ENCODE assay signal across 11 cellular contexts in genomic region chr5:141855265-141856029, GRCh38. TPM values are rescaled to one million over a fixed set of nuclear protein-coding genes. Genes with fewer than 3 reads are reported as not detected.
A peak's percentile ranks its signal among the peaks of the same experiment; 100 is the strongest.
DNase-seq lines count a peak whose midpoint lies in the region; ATAC-seq and TF ChIP-seq lines count a peak whose summit lies in the region.
"Had no signal": no experiment of that assay in that cellular context is flagged by ENCODE, and none has a peak within 500 bp of the region (broad histone marks: within the 10 kb centered on the region; RNA-seq: fewer than 3 reads in every experiment).

No MANE protein-coding gene starts in this region.

- no peak for TF ChIP-seq POLR2A in ovary (IDR thresholded peaks at IDR 0.05)

- 19 to 20% (median 19%) methylated on average over 8 of the region's 8 CpGs for WGBS in ovary, 3 donors

- peak overlapping the region; percentile 46 for H3K27ac ChIP-seq in layer of hippocampus (ENCODE audit: low read depth, low read length)
- no peak overlapping the region for H3K27ac ChIP-seq in ovary

- no peaks in the 10 kb centered on the region for H3K9me3 ChIP-seq in ovary

- intact Hi-C loops in Right ventricle myocardium superior (cut with DNase I) (no loop called here), cardiac septum (cut with DNase I) (no loop called here), ovary (cut with DNase I) (loop anchor here in 1 of 4 donors (5.0 kb wide), 1 partner anchor 427 kb away; no protein-coding TSS in a partner anchor)

- peak; percentile 38 for ATAC-seq in Right ventricle myocardium superior (ENCODE audit: poor library complexity)
- ATAC-seq in HG03175 (IDR thresholded peaks at IDR 0.05; ENCODE audit: unreplicated experiment) = no peak
- no peak for ATAC-seq in HG02610 (IDR thresholded peaks at IDR 0.05; ENCODE audit: unreplicated experiment)
- ATAC-seq: activated T-helper 17 cell treated with anti-CD3 and anti-CD28 coated beads, Interleukin-2, amount 50 U/mL, for 72 hours had no signal

- no peak overlapping the region for H3K4me3 ChIP-seq in ovary

- H3K36me3 ChIP-seq in ovary = no peaks in the 10 kb centered on the region

- TF ChIP-seq CTCF in ovary (IDR thresholded peaks at IDR 0.05) = no peak

- H3K27me3 ChIP-seq in layer of hippocampus (ENCODE audit: control insufficient read depth, insufficient read depth, low read length) (no peaks in the 10 kb centered on the region), ovary (no peaks in the 10 kb centered on the region)

- no peaks in the 10 kb centered on the region for H3K4me1 ChIP-seq in ovary (ENCODE audit: insufficient read depth)

- DNase-seq in Right ventricle myocardium superior (peak; percentile 62), cardiac septum (ENCODE audit: low spot score) (no peak), anterior cingulate cortex (lab: John Stamatoyannopoulos, UW) (peak in 47 of 58 donors; percentile 14 to 83 (median 58)), ovary (no peak), middle frontal gyrus (ENCODE audit: extremely low spot score, low spot score) (no peak)
- DNase-seq: activated CD4-positive, CD25-positive, alpha-beta regulatory T cell; foreskin melanocyte had no signal

- no peak for TF ChIP-seq EP300 in ovary (IDR thresholded peaks at IDR 0.05)

RNA-seq across cellular contexts. Expression of gene PCDH1, which starts 22.8 kb away (rescaled TPM):
- total RNA-seq in Right ventricle myocardium superior (15.8 TPM), cardiac septum (16.9 TPM), ovary (10 to 100 TPM in 2 of 7 donors, 1 to 10 TPM in 5; 3.2 to 13.8 (median 8.8) TPM)
- polyA plus RNA-seq in ovary = 1 to 10 TPM; 4.1 to 7.0 TPM

Comparison
In these comparisons a context has a peak if more than half of its experiments do, and no peak if none do; other contexts are left out.
1. DNase-seq: peak in Right ventricle myocardium superior (single experiment) and anterior cingulate cortex (47 of 58); none in cardiac septum (single experiment), ovary (0 of 5) and middle frontal gyrus (single experiment).